In genomic region chr17:37567137-37567927, GRCh38 we compare ENCODE assay signal across 17 cellular contexts.
"Had no signal": no experiment of that assay in that cellular context is flagged by ENCODE, and none has a peak within 500 bp of the region (broad histone marks: within the 10 kb centered on the region; RNA-seq: fewer than 3 reads in every experiment).

No MANE protein-coding gene starts in this region.

- H3K27ac ChIP-seq: cardiac muscle cell, foreskin keratinocyte, heart right ventricle, left lung, pancreas had no signal

- FAIRE-seq: colon, pancreas had no signal

- H3K9me3 ChIP-seq: heart right ventricle, left lung, pancreas had no signal

- ATAC-seq: foreskin keratinocyte, heart right ventricle, left lung had no signal

- H3K4me3 ChIP-seq: cardiac muscle cell, heart right ventricle, left lung, pancreas had no signal

- H3K27me3 ChIP-seq: cardiac muscle cell, foreskin keratinocyte, heart right ventricle, left lung, pancreas had no signal

- H3K9me3 Mint-ChIP-seq: activated CD4-positive, alpha-beta T cell treated with anti-CD3 and anti-CD28 coated beads, Interleukin-2, amount 10 ng/mL, durations not matched to agents 24 days and 14 days; activated naive CD8-positive, alpha-beta T cell treated with anti-CD3 and anti-CD28 coated beads, Interleukin-2, amount 10 ng/mL, durations not matched to agents 7 days and 5 days; type B pancreatic cell had no signal

- H3K27ac Mint-ChIP-seq: activated naive CD8-positive, alpha-beta T cell treated with anti-CD3 and anti-CD28 coated beads, Interleukin-2, amount 10 ng/mL, durations not matched to agents 7 days and 5 days; type B pancreatic cell had no signal

- DNase-seq: activated CD4-positive, alpha-beta T cell treated with anti-CD3 and anti-CD28 coated beads, Interleukin-2, amount 10 ng/mL, durations not matched to agents 24 days and 14 days; activated effector memory CD4-positive, alpha-beta T cell treated with Interleukin-2 at 50 U/mL for 16 hours; activated naive CD8-positive, alpha-beta T cell treated with anti-CD3 and anti-CD28 coated beads, Interleukin-2, amount 10 ng/mL, durations not matched to agents 7 days and 5 days; activated T-cell treated with anti-CD3 and anti-CD28 coated beads for 4 hours; anterior cingulate cortex; foreskin keratinocyte; heart right ventricle; islet precursor cell; left lung; mesenchymal stem cell; pancreas; stimulated activated CD4-positive, alpha-beta T cell treated with anti-CD3 and anti-CD28 coated beads, Interleukin-12 subunit alpha, Interleukin-12 subunit beta, amount 100 ng/mL, for 4 hours; stimulated activated naive CD4-positive, alpha-beta T cell treated with Interleukin-2 at 50 U/mL for 16 hours; T-helper 1 cell had no signal

- H3K4me1 ChIP-seq: foreskin keratinocyte, heart right ventricle, left lung, pancreas had no signal

- H3K27me3 Mint-ChIP-seq: activated CD4-positive, alpha-beta T cell treated with anti-CD3 and anti-CD28 coated beads, Interleukin-2, amount 10 ng/mL, durations not matched to agents 24 days and 14 days; activated naive CD8-positive, alpha-beta T cell treated with anti-CD3 and anti-CD28 coated beads, Interleukin-2, amount 10 ng/mL, durations not matched to agents 7 days and 5 days; type B pancreatic cell had no signal

- H3K4me3 Mint-ChIP-seq: activated CD4-positive, alpha-beta T cell treated with anti-CD3 and anti-CD28 coated beads, Interleukin-2, amount 10 ng/mL, durations not matched to agents 24 days and 14 days; activated naive CD8-positive, alpha-beta T cell treated with anti-CD3 and anti-CD28 coated beads, Interleukin-2, amount 10 ng/mL, durations not matched to agents 7 days and 5 days; type B pancreatic cell had no signal
